In the genomic region with DNA sequence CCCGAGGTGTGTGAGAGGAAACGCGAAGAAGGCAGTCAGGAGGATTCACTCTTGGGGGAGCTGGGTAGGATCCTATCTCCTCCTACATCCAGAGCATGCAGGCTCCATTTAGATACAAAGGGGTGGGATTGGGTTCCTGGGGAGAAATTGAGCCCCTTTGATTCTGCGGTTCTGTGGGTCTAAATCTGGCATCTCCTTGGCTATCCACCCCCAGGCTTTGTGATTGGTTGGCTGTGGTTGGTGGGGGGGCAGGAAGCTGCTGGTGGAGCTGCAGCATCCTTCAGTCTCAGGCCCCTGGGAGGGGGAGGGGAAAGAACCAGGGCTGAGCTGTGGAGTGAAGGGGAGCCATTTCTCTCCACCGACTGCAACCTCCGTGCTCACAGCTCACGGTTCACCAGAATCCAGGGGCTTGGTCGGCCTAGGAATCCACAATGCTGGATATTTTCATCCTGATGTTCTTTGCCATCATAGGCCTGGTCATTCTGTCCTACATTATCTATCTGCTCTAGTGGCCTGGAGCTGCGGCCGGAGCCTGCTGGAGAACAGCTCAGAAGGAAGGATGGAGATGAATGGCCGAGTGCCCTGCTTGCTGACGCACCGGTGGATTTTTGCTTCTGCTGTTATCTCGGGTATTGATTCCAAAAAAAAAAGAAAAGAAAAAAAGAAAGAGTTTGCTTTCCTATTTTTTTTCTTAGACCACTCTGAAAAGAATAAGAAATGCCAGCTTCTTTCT, we compare ENCODE assay signal across 1 cellular context.
A peak's percentile ranks its signal among the peaks of the same experiment; 100 is the strongest.
TF ChIP-seq lines count a peak whose summit lies in the region.

Gene LASP1NB, plus strand, starts transcription at position 352 of the 733 bp plus-strand sequence.

TF ChIP-seq in H1, 55 proteins besides CTCF, POLR2A, EP300 and RAD21 (continued from another document):
- TF ChIP-seq KDM1A (IDR thresholded peaks at IDR 0.05; ENCODE audit: borderline replicate concordance, low read length) (peak; percentile 15; the same call in 1 of the 2 replicates), TAF1 (IDR thresholded peaks at IDR 0.05; ENCODE audit: low read depth, low read length) (0 out of 2 replicates have a peak, but pooled peaks have one; percentile 30), YY1 (IDR thresholded peaks at IDR 0.05; ENCODE audit: low read depth, low read length) (peak; percentile 70), RFX5 (IDR thresholded peaks at IDR 0.05; ENCODE audit: borderline replicate concordance, low read depth, low read length) (no peak), E2F6 (IDR thresholded peaks at IDR 0.05) (no peak), JUND (IDR thresholded peaks at IDR 0.05; ENCODE audit: low read length) (no peak)
- TF ChIP-seq, protein P1, sequence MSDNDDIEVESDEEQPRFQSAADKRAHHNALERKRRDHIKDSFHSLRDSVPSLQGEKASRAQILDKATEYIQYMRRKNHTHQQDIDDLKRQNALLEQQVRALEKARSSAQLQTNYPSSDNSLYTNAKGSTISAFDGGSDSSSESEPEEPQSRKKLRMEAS (IDR thresholded peaks at IDR 0.05), result no peak
